ENCODE assay signal across 20 cellular contexts in genomic region chr20:21124190-21124589, GRCh38. TPM values are rescaled to one million over a fixed set of nuclear protein-coding genes. Genes with fewer than 3 reads are reported as not detected.
A peak's percentile ranks its signal among the peaks of the same experiment; 100 is the strongest.
DNase-seq lines count a peak whose midpoint lies in the region; ATAC-seq, FAIRE-seq and TF ChIP-seq lines count a peak whose summit lies in the region.
"Had no signal": no experiment of that assay in that cellular context is flagged by ENCODE, and none has a peak within 500 bp of the region (broad histone marks: within the 10 kb centered on the region; RNA-seq: fewer than 3 reads in every experiment).

No MANE protein-coding gene starts in this region.

- FAIRE-seq in HepG2 (lab: Jason Lieb, UNC), result no peak

- CTCF ChIA-PET in HepG2 (lab: Yijun Ruan, JAX; ENCODE audit: low intra/inter-chr PET ratio, low total read pairs), result no interaction called here

- TF ChIP-seq CTCF in HepG2 (CRISPR knock-in tag; IDR thresholded peaks at IDR 0.05), result no peak
- no peak for TF ChIP-seq CTCF in right lobe of liver (IDR thresholded peaks at IDR 0.05)
- no peak for TF ChIP-seq CTCF in type B pancreatic cell (conservative IDR thresholded peaks at IDR 0.05)
- TF ChIP-seq CTCF in gastroesophageal sphincter (IDR thresholded peaks at IDR 0.05), result no peak

- no peaks in the 10 kb centered on the region for H4K20me1 ChIP-seq in HepG2 (ENCODE audit: insufficient read depth, low read length)

- TF ChIP-seq RAD21 in HepG2 (CRISPR knock-in tag; IDR thresholded peaks at IDR 0.05), result no peak

- no peak for ATAC-seq in HepG2
- no peak for ATAC-seq in right lobe of liver
- no peak for ATAC-seq in activated T-helper 17 cell treated with anti-CD3 and anti-CD28 coated beads, Interleukin-2, amount 50 U/mL, for 72 hours (replicated peaks)
- ATAC-seq in naive thymus-derived CD8-positive, alpha-beta T cell, result no peak
- no peak for ATAC-seq in gastroesophageal sphincter

- H3K79me2 ChIP-seq in HepG2 (ENCODE audit: insufficient read depth, low read length), result peaks cover 30% of the 10 kb centered on the region

- H3K4me1 ChIP-seq in HepG2 (ENCODE audit: insufficient read depth, low read length) (peaks cover 33% of the 10 kb centered on the region), right lobe of liver (peaks cover 0 to 5% (median 0%) of the 10 kb centered on the region in 4 donors), gastroesophageal sphincter (peaks cover 0 to 26% (median 3%) of the 10 kb centered on the region in 3 donors)

- H3K9ac ChIP-seq in HepG2 (ENCODE audit: insufficient read depth, low read depth, low read length), result no peak overlapping the region

- no peaks in the 10 kb centered on the region for H3K36me3 Mint-ChIP-seq in activated T-helper 17 cell treated with anti-CD3 and anti-CD28 coated beads, Interleukin-2, amount 50 U/mL, for 72 hours (ENCODE audit: low read depth)
- H3K36me3 Mint-ChIP-seq in naive thymus-derived CD8-positive, alpha-beta T cell, result no peaks in the 10 kb centered on the region
- H3K36me3 Mint-ChIP-seq in type B pancreatic cell, result no peaks in the 10 kb centered on the region

- TF ChIP-seq POLR2A in HepG2 (IDR thresholded peaks at IDR 0.05; ENCODE audit: insufficient read depth in 1 of 2, low read depth in 2 of 2, low read length in 2 of 2) (no peak), right lobe of liver (IDR thresholded peaks at IDR 0.05) (no peak), gastroesophageal sphincter (IDR thresholded peaks at IDR 0.05) (no peak)

- TF ChIP-seq EP300 in HepG2 (IDR thresholded peaks at IDR 0.05; ENCODE audit: low read depth in 2 of 2, low read length in 2 of 2) (no peak), HepG2 (CRISPR knock-in tag; IDR thresholded peaks at IDR 0.05; ENCODE audit: borderline replicate concordance) (no peak), gastroesophageal sphincter (IDR thresholded peaks at IDR 0.05) (no peak)

- in situ Hi-C loops in HepG2 (cut with HindIII; ENCODE audit: extremely low pct_ligation_motif_present, low pct_unique_long_range_greater_than_20kb), result loop anchor here (10.0 kb wide), 1 partner anchor 259 kb away; no protein-coding TSS in a partner anchor

- H3K4me3 Mint-ChIP-seq in activated T-helper 17 cell treated with anti-CD3 and anti-CD28 coated beads, Interleukin-2, amount 50 U/mL, for 72 hours, result peak overlapping the region; percentile 13
- H3K4me3 Mint-ChIP-seq in naive thymus-derived CD8-positive, alpha-beta T cell, result peak overlapping the region in 7 of 10 donors; percentile 16 to 93 (median 29)
- H3K4me3 Mint-ChIP-seq in type B pancreatic cell, result peak overlapping the region; percentile 23
- H3K4me3 Mint-ChIP-seq: H9 had no signal

- H3K4me1 Mint-ChIP-seq in activated T-helper 17 cell treated with anti-CD3 and anti-CD28 coated beads, Interleukin-2, amount 50 U/mL, for 72 hours, result peaks cover 15% of the 10 kb centered on the region
- H3K4me1 Mint-ChIP-seq in naive thymus-derived CD8-positive, alpha-beta T cell, result peaks cover 11 to 27% (median 22%) of the 10 kb centered on the region in 4 donors
- peaks cover 9% of the 10 kb centered on the region for H3K4me1 Mint-ChIP-seq in type B pancreatic cell (ENCODE audit: unreplicated experiment)

- no peak overlapping the region for H3K4me2 ChIP-seq in HepG2 (ENCODE audit: low read depth, low read length)

- no peaks in the 10 kb centered on the region for H3K36me3 ChIP-seq in HepG2 (replicated peaks in 1 of 2; ENCODE audit: control insufficient read depth in 1 of 2, insufficient read depth in 2 of 2, low read length in 2 of 2)
- no peaks in the 10 kb centered on the region for H3K36me3 ChIP-seq in right lobe of liver
- no peaks in the 10 kb centered on the region for H3K36me3 ChIP-seq in gastroesophageal sphincter

- 81% methylated on average over 3 of the region's 3 CpGs for WGBS in HepG2 (ENCODE audit: low lambda C conversion rate)
- 89% methylated on average over 3 of the region's 3 CpGs for WGBS in right lobe of liver (ENCODE audit: insufficient coverage, low coverage, low lambda C conversion rate, missing lambda C conversion rate)
- WGBS in gastroesophageal sphincter (ENCODE audit: low coverage in 1 of 2), 2 donors, result 95 to 100% methylated on average over 2 of the region's 3 CpGs

- H3K27me3 ChIP-seq in HepG2 (ENCODE audit: control insufficient read depth in 1 of 2, insufficient read depth in 2 of 2, low read length in 2 of 2) (no peaks in the 10 kb centered on the region; a peak in 1 of 5 replicates), right lobe of liver (no peaks in the 10 kb centered on the region), gastroesophageal sphincter (peaks cover 5% of the 10 kb centered on the region)

- H3K4me3 ChIP-seq in HepG2 (replicated peaks in 1 of 3; ENCODE audit: insufficient read depth in 1 of 3, low read depth in 2 of 3, low read length in 3 of 3) (no peak overlapping the region), right lobe of liver (no peak overlapping the region), gastroesophageal sphincter (no peak overlapping the region)

- H2AFZ ChIP-seq in HepG2 (ENCODE audit: low read length), result peak overlapping the region; percentile 55

- no peak for DNase-seq in HepG2 (ENCODE audit: low spot score)
- DNase-seq in right lobe of liver, result no peak
- DNase-seq in naive thymus-derived CD8-positive, alpha-beta T cell, result no peak
- no peak for DNase-seq in type B pancreatic cell (ENCODE audit: extremely low spot score, unreplicated experiment)
- DNase-seq in DMS79 treated with DMSO at 0.1 percent for 48 hours (lab: John Stamatoyannopoulos, UW), result no peak
- no peak for DNase-seq in activated naive CD4-positive, alpha-beta T cell treated with anti-CD3 and anti-CD28 coated beads, Interleukin-2, amount 50 U/mL, for 16 hours
- DNase-seq: C1 segment of cervical spinal cord, DMS 273 treated with DMSO at 0.1 percent for 48 hours, H9, MV-4-11, NCI-H1417 treated with DMSO at 0.1 percent for 48 hours, NCI-H2029, NCI-H2171 treated with DMSO at 0.1 percent for 48 hours, NCI-H748 treated with DMSO at 0.1 percent for 48 hours, RPMI8226 had no signal

- no TSS peak for BruUV-seq in HepG2 (replicated peaks; lab: Mats Ljungman, UMichigan)

- H3K27ac Mint-ChIP-seq in activated T-helper 17 cell treated with anti-CD3 and anti-CD28 coated beads, Interleukin-2, amount 50 U/mL, for 72 hours, result no peak overlapping the region
- H3K27ac Mint-ChIP-seq in naive thymus-derived CD8-positive, alpha-beta T cell, result peak overlapping the region in 4 of 10 donors; percentile 2 to 60 (median 42)
- no peak overlapping the region for H3K27ac Mint-ChIP-seq in type B pancreatic cell
- H3K27ac Mint-ChIP-seq: H9 had no signal

- peaks cover 12% of the 10 kb centered on the region for H3K27me3 Mint-ChIP-seq in activated T-helper 17 cell treated with anti-CD3 and anti-CD28 coated beads, Interleukin-2, amount 50 U/mL, for 72 hours
- H3K27me3 Mint-ChIP-seq in naive thymus-derived CD8-positive, alpha-beta T cell, result peaks cover 0 to 10% (median 1%) of the 10 kb centered on the region in 5 donors
- H3K27me3 Mint-ChIP-seq in type B pancreatic cell, result peaks cover 4% of the 10 kb centered on the region

- H3K9me3 Mint-ChIP-seq in activated T-helper 17 cell treated with anti-CD3 and anti-CD28 coated beads, Interleukin-2, amount 50 U/mL, for 72 hours, result no peaks in the 10 kb centered on the region
- H3K9me3 Mint-ChIP-seq in naive thymus-derived CD8-positive, alpha-beta T cell, result peaks cover 0 to 5% (median 0%) of the 10 kb centered on the region in 9 donors
- no peaks in the 10 kb centered on the region for H3K9me3 Mint-ChIP-seq in type B pancreatic cell

- POLR2A ChIA-PET in HepG2 (lab: Yijun Ruan, JAX), result no interaction called here
- POLR2A ChIA-PET in naive thymus-derived CD8-positive, alpha-beta T cell (lab: Charles Lee), result interaction anchor here (0.6 to 0.8 kb wide), 2 partner anchors 23 to 49 kb away, joined by 3 read pairs; no protein-coding TSS in a partner anchor

- intact Hi-C loops in HepG2 (cut with micrococcal nuclease; ENCODE audit: unreplicated experiment), result loop anchor here (2.0 kb wide), 1 partner anchor 35 kb away; no protein-coding TSS in a partner anchor
- intact Hi-C loops in right lobe of liver (cut with DNase I), result no loop called here

- H3K27ac ChIP-seq in HepG2 (ENCODE audit: extremely low read length, insufficient read depth, low read length) (no peak overlapping the region), right lobe of liver (no peak overlapping the region), gastroesophageal sphincter (no peak overlapping the region)

- H3K9me3 ChIP-seq in HepG2 (ENCODE audit: low read length) (no peaks in the 10 kb centered on the region), right lobe of liver (no peaks in the 10 kb centered on the region), gastroesophageal sphincter (no peaks in the 10 kb centered on the region)

RNA-seq across cellular contexts. Expression of gene KIZ, which starts 1.7 kb away (rescaled TPM):
- 46.3 and 55.6 TPM in 2 replicates for total RNA-seq in HepG2 (2016; rRNA removed; fragmentation: Illumina TruSeq; extraction: Trizol)
- total RNA-seq in HepG2 (2016; cell fraction: cytosol; rRNA removed; fragmentation: Illumina TruSeq; extraction: Trizol; ENCODE audit: low read depth), result 20.4 and 20.5 TPM in 2 replicates
- 48.0 and 57.7 TPM in 2 replicates for total RNA-seq in HepG2 (2016; cell fraction: insoluble cytoplasmic fraction; rRNA removed; fragmentation: Illumina TruSeq; extraction: Trizol)
- total RNA-seq in HepG2 (2016; cell fraction: membrane; rRNA removed; fragmentation: Illumina TruSeq; extraction: Trizol), result 22.8 and 24.5 TPM in 2 replicates
- 64.1 and 65.7 TPM in 2 replicates for total RNA-seq in HepG2 (2016; cell fraction: nucleus; rRNA removed; fragmentation: Illumina TruSeq; extraction: Trizol)
- polyA plus RNA-seq in HepG2 (2011; rRNA removed), result 77.9 and 114 TPM in 2 replicates
- polyA plus RNA-seq in HepG2 (2011; cell fraction: cytosol; rRNA removed), result 33.9 and 39.9 TPM in 2 replicates
- polyA plus RNA-seq in HepG2 (2011; cell fraction: nucleus; rRNA removed), result 223 and 433 TPM in 2 replicates
- polyA plus RNA-seq in HepG2 (2012), result 40.7 and 57.0 TPM in 2 replicates
- 9.0 and 10.7 TPM in 2 replicates for polyA plus RNA-seq in HepG2 (2016; cell fraction: cytosol; fragmentation: Illumina TruSeq; extraction: Trizol; ENCODE audit: low read depth)
- polyA plus RNA-seq in HepG2 (2016; cell fraction: insoluble cytoplasmic fraction; fragmentation: Illumina TruSeq; extraction: Trizol; ENCODE audit: low read depth), result 48.1 and 51.2 TPM in 2 replicates
- polyA plus RNA-seq in HepG2 (2016; cell fraction: membrane; fragmentation: Illumina TruSeq; extraction: Trizol; ENCODE audit: low read depth), result 13.9 and 15.1 TPM in 2 replicates
- polyA plus RNA-seq in HepG2 (2016; cell fraction: nucleus; fragmentation: Illumina TruSeq; extraction: Trizol; ENCODE audit: insufficient read depth, low read depth), result 69.5 and 81.6 TPM in 2 replicates
- polyA minus RNA-seq in HepG2 (2011; rRNA and poly(A)+ RNA removed; ENCODE audit: low replicate concordance), result 4.7 and 26.3 TPM in 2 replicates
- polyA minus RNA-seq in HepG2 (2011; cell fraction: cytosol; rRNA and poly(A)+ RNA removed), result 28.5 and 33.0 TPM in 2 replicates
- polyA minus RNA-seq in HepG2 (2011; cell fraction: nucleus; rRNA and poly(A)+ RNA removed), result 210 and 232 TPM in 2 replicates
- 10 to 100 TPM in 1 of 6 experiments, 1 to 10 TPM in 5; 5.1 to 11.5 (median 7.4) TPM for total RNA-seq in right lobe of liver
- total RNA-seq in activated T-helper 17 cell treated with anti-CD3 and anti-CD28 coated beads, Interleukin-2, amount 50 U/mL, for 72 hours, result 10 to 100 TPM in 1 of 2 donors, 1 to 10 TPM in 1; 9.7 to 10.5 TPM
- total RNA-seq in naive thymus-derived CD8-positive, alpha-beta T cell, result 10 to 100 TPM; 59.7 to 62.9 TPM
- polyA plus RNA-seq in naive thymus-derived CD8-positive, alpha-beta T cell, result 10 to 100 TPM; 19.4 to 27.7 (median 22.3) TPM
- 13.8 and 15.5 TPM in 2 replicates for total RNA-seq in type B pancreatic cell (ENCODE audit: low replicate concordance)
- 10 to 100 TPM; 19.9 to 31.0 (median 30.6) TPM for total RNA-seq in gastroesophageal sphincter

RNA-seq across cellular contexts. Expression of gene LINC00237, which starts 18.0 kb away (rescaled TPM):
- total RNA-seq in HepG2 (2016; rRNA removed; fragmentation: Illumina TruSeq; extraction: Trizol) (not detected in 2 replicates), right lobe of liver (not detected), type B pancreatic cell (ENCODE audit: low replicate concordance) (not detected in 2 replicates), gastroesophageal sphincter (not detected)
- total RNA-seq in HepG2 (2016; cell fraction: cytosol; rRNA removed; fragmentation: Illumina TruSeq; extraction: Trizol; ENCODE audit: low read depth), result not detected in 2 replicates
- not detected in 2 replicates for total RNA-seq in HepG2 (2016; cell fraction: insoluble cytoplasmic fraction; rRNA removed; fragmentation: Illumina TruSeq; extraction: Trizol)
- total RNA-seq in HepG2 (2016; cell fraction: membrane; rRNA removed; fragmentation: Illumina TruSeq; extraction: Trizol), result not detected in 2 replicates
- not detected in 2 replicates for total RNA-seq in HepG2 (2016; cell fraction: nucleus; rRNA removed; fragmentation: Illumina TruSeq; extraction: Trizol)
- not detected in 2 replicates for polyA plus RNA-seq in HepG2 (2011; rRNA removed)
- not detected in 2 replicates for polyA plus RNA-seq in HepG2 (2011; cell fraction: cytosol; rRNA removed)
- not detected in 2 replicates for polyA plus RNA-seq in HepG2 (2011; cell fraction: nucleus; rRNA removed)
- not detected in 2 replicates for polyA plus RNA-seq in HepG2 (2012)
- polyA plus RNA-seq in HepG2 (2016; cell fraction: cytosol; fragmentation: Illumina TruSeq; extraction: Trizol; ENCODE audit: low read depth), result not detected in 2 replicates
- polyA plus RNA-seq in HepG2 (2016; cell fraction: insoluble cytoplasmic fraction; fragmentation: Illumina TruSeq; extraction: Trizol; ENCODE audit: low read depth), result not detected in 2 replicates
- not detected in 2 replicates for polyA plus RNA-seq in HepG2 (2016; cell fraction: membrane; fragmentation: Illumina TruSeq; extraction: Trizol; ENCODE audit: low read depth)
- not detected in 2 replicates for polyA plus RNA-seq in HepG2 (2016; cell fraction: nucleus; fragmentation: Illumina TruSeq; extraction: Trizol; ENCODE audit: insufficient read depth, low read depth)
- polyA minus RNA-seq in HepG2 (2011; rRNA and poly(A)+ RNA removed; ENCODE audit: low replicate concordance), result not detected in 2 replicates
- polyA minus RNA-seq in HepG2 (2011; cell fraction: cytosol; rRNA and poly(A)+ RNA removed), result not detected in 2 replicates
- polyA minus RNA-seq in HepG2 (2011; cell fraction: nucleus; rRNA and poly(A)+ RNA removed), result not detected in 2 replicates
- total RNA-seq in activated T-helper 17 cell treated with anti-CD3 and anti-CD28 coated beads, Interleukin-2, amount 50 U/mL, for 72 hours, result not detected
- total RNA-seq in naive thymus-derived CD8-positive, alpha-beta T cell, result not detected
- under 1 TPM in 1 of 3 donors, not detected in 2; 0.56 TPM for polyA plus RNA-seq in naive thymus-derived CD8-positive, alpha-beta T cell
- total RNA-seq: A172, HT1080, NCI-H460 had no signal
